8 cellular contexts compared by ENCODE assay signal in the genomic region with DNA sequence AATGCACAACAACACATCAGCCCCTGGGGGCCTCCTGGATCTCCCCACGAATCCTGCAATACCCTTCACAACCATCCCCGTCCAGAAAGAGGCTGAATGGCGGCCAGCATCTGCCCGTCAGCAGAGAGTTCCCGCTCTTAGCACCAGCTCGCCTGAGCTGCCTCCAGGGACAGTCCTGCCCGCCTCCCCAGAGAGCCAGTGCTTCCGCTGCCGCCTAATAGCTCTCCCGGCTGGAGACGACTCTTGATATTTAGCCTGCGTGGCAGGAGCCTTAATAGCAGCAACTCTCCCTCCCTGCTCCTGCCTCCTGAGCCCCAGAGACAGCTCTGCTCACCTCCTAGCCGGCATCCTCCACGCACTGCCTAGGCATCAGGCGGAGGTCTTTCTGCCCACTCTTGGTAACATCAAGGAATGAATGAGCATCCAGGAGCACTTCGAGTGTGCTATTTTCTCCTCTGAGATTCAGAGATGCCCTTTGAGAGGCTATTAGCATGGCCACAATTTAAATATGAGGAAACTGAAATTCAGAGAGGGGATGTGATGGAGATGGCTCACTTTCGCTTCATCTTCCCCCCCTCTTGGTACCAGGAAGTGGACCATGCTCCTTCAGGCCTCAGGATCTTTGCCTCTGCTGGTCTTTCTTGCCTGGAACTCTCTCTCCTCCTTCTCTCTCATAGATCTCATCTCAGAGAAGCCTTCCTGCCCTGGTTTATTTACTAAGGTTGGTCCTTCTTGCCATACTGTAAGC.
DNase-seq lines count a peak whose midpoint lies in the region; ATAC-seq and TF ChIP-seq lines count a peak whose summit lies in the region.

No MANE protein-coding gene starts in this region.

- no peak for TF ChIP-seq CTCF in CD4-positive, alpha-beta T cell (IDR thresholded peaks at IDR 0.05)

- no peaks in the 10 kb centered on the region for H3K27me3 ChIP-seq in CD4-positive, alpha-beta T cell (ENCODE audit: control insufficient read depth, insufficient read depth, low read length)

- no peak overlapping the region for H3K9ac ChIP-seq in SK-N-MC (ENCODE audit: insufficient read length)

- CTCF ChIA-PET in CD4-positive, alpha-beta T cell (lab: Charles Lee): interaction anchor here (1.1 to 1.9 kb wide), 2 partner anchors 34 to 111 kb away, joined by 3 to 8 read pairs; no protein-coding TSS in a partner anchor

- H3K27me3 Mint-ChIP-seq in CD4-positive, alpha-beta T cell: no peaks in the 10 kb centered on the region

- no peaks in the 10 kb centered on the region for H3K9me3 Mint-ChIP-seq in CD4-positive, alpha-beta T cell

- H3K36me3 Mint-ChIP-seq in CD4-positive, alpha-beta T cell (ENCODE audit: low read depth): no peaks in the 10 kb centered on the region

- H3K4me1 Mint-ChIP-seq in CD4-positive, alpha-beta T cell (ENCODE audit: low read depth): peaks cover 57% of the 10 kb centered on the region

- H3K36me3 ChIP-seq in SK-N-MC (ENCODE audit: insufficient read depth, low read length): no peaks in the 10 kb centered on the region

- no peak overlapping the region for H3K4me3 ChIP-seq in SK-N-MC

- H3K27ac ChIP-seq in CD4-positive, alpha-beta T cell (ENCODE audit: low read depth, low read length): peak overlapping the region; percentile 31
- peak overlapping the region; percentile 80; the same call in 1 of the 2 replicates for H3K27ac ChIP-seq in SK-N-MC

- peak overlapping the region; percentile 95 for H3K27ac Mint-ChIP-seq in CD4-positive, alpha-beta T cell

- intact Hi-C loops in CD4-positive, alpha-beta T cell (cut with DNase I, micrococcal nuclease): no loop called here

- DNase-seq in CD4-positive, alpha-beta T cell: no peak
- DNase-seq in GM19240 (ENCODE audit: insufficient read length, low spot score) (peak; percentile 38), SK-N-MC (ENCODE audit: low read depth, low spot score) (no peak), islet precursor cell (peak; percentile 77), RKO (ENCODE audit: low spot score) (no peak), NK-92 (lab: John Stamatoyannopoulos, UW; ENCODE audit: unreplicated experiment) (no peak)
- DNase-seq in stimulated activated naive CD4-positive, alpha-beta T cell treated with Interleukin-2 at 50 U/mL for 16 hours (lab: John Stamatoyannopoulos, UW): no peak

- ATAC-seq in CD4-positive, alpha-beta T cell (ENCODE audit: poor library complexity): no peak
- no peak for ATAC-seq in HG03432 (IDR thresholded peaks at IDR 0.05; ENCODE audit: unreplicated experiment)

- POLR2A ChIA-PET in CD4-positive, alpha-beta T cell (lab: Charles Lee): interaction anchor here (0.9 to 2.8 kb wide), 3 partner anchors 9 to 209 kb away, joined by 3 to 21 read pairs (median 3); no protein-coding TSS in a partner anchor

- H3K9me3 ChIP-seq in CD4-positive, alpha-beta T cell (ENCODE audit: control insufficient read depth, low read length): no peaks in the 10 kb centered on the region
- no peaks in the 10 kb centered on the region for H3K9me3 ChIP-seq in SK-N-MC (ENCODE audit: low read depth, low read length)

- peak overlapping the region; percentile 17 for H3K4me3 Mint-ChIP-seq in CD4-positive, alpha-beta T cell

Comparison
In these comparisons a context has a peak if more than half of its experiments do, and no peak if none do; other contexts are left out.
1. DNase-seq: peak in GM19240 (single experiment) and islet precursor cell (single experiment); none in CD4-positive, alpha-beta T cell (0 of 10), SK-N-MC (single experiment), RKO (single experiment), stimulated activated naive CD4-positive, alpha-beta T cell treated with Interleukin-2 at 50 U/mL for 16 hours (single experiment) and NK-92 (single experiment).